ENCODE assay signal across 8 cellular contexts in genomic region chr20:48919882-48920526, GRCh38. TPM values are rescaled to one million over a fixed set of nuclear protein-coding genes. Genes with fewer than 3 reads are reported as not detected.
DNase-seq lines count a peak whose midpoint lies in the region; ATAC-seq and TF ChIP-seq lines count a peak whose summit lies in the region.

No MANE protein-coding gene starts in this region.

- no peaks in the 10 kb centered on the region for H3K9me3 Mint-ChIP-seq in CD8-positive, alpha-beta T cell
- no peaks in the 10 kb centered on the region for H3K9me3 Mint-ChIP-seq in IgD-negative memory B cell
- H3K9me3 Mint-ChIP-seq in activated naive CD8-positive, alpha-beta T cell treated with anti-CD3 and anti-CD28 coated beads for 36 hours, result no peaks in the 10 kb centered on the region
- H3K9me3 Mint-ChIP-seq in naive thymus-derived CD4-positive, alpha-beta T cell, result no peaks in the 10 kb centered on the region

- DNase-seq in CD8-positive, alpha-beta T cell, result no peak
- DNase-seq in activated naive CD8-positive, alpha-beta T cell treated with anti-CD3 and anti-CD28 coated beads for 36 hours, result no peak
- no peak for DNase-seq in naive thymus-derived CD4-positive, alpha-beta T cell
- DNase-seq in T-helper 9 cell (no peak), NCI-H1694 (lab: John Stamatoyannopoulos, UW) (no peak)
- no peak for DNase-seq in stimulated activated CD4-positive, alpha-beta T cell treated with anti-CD3 and anti-CD28 coated beads, Interleukin-4, amount 100 ng/mL, for 4 hours

- peaks cover 40% of the 10 kb centered on the region for H3K4me1 Mint-ChIP-seq in CD8-positive, alpha-beta T cell (ENCODE audit: low read depth)
- peaks cover 18 to 26% (median 26%) of the 10 kb centered on the region in 3 donors for H3K4me1 Mint-ChIP-seq in IgD-negative memory B cell
- peaks cover 35% of the 10 kb centered on the region for H3K4me1 Mint-ChIP-seq in activated naive CD8-positive, alpha-beta T cell treated with anti-CD3 and anti-CD28 coated beads for 36 hours
- peaks cover 36 to 50% (median 44%) of the 10 kb centered on the region in 7 donors for H3K4me1 Mint-ChIP-seq in naive thymus-derived CD4-positive, alpha-beta T cell

- intact Hi-C loops in CD8-positive, alpha-beta T cell (cut with DNase I, micrococcal nuclease), result loop anchor here (5.0 to 10.0 kb wide), 4 partner anchors 127 to 1565 kb away; partner anchors contain the start of genes CSE1L (in 1 of the 2) and ZMYND8 (in 1 of the 2)
- intact Hi-C loops in naive thymus-derived CD4-positive, alpha-beta T cell (cut with micrococcal nuclease), result loop anchor here (2.0 to 10.0 kb wide), 6 partner anchors 91 to 1015 kb away; partner anchors contain the start of genes DDX27 (in 1 of the 2), PREX1 (in 1 of the 2) and RNF114 (in 1 of the 2)

- peaks cover 6% of the 10 kb centered on the region for H3K36me3 Mint-ChIP-seq in CD8-positive, alpha-beta T cell
- no peaks in the 10 kb centered on the region for H3K36me3 Mint-ChIP-seq in IgD-negative memory B cell
- H3K36me3 Mint-ChIP-seq in activated naive CD8-positive, alpha-beta T cell treated with anti-CD3 and anti-CD28 coated beads for 36 hours, result peaks cover 4% of the 10 kb centered on the region
- H3K36me3 Mint-ChIP-seq in naive thymus-derived CD4-positive, alpha-beta T cell, result peaks cover 0 to 2% (median 0%) of the 10 kb centered on the region in 5 donors

- ATAC-seq in CD8-positive, alpha-beta T cell, result no peak
- ATAC-seq in naive thymus-derived CD4-positive, alpha-beta T cell, result peak; percentile 28
- no peak for ATAC-seq in GM18498 (IDR thresholded peaks at IDR 0.05; ENCODE audit: unreplicated experiment)

- CTCF ChIA-PET in CD8-positive, alpha-beta T cell (lab: Charles Lee), result interaction anchor here (1.8 kb wide), 2 partner anchors 15 to 262 kb away, joined by 4 to 5 read pairs; no protein-coding TSS in a partner anchor
- CTCF ChIA-PET in naive thymus-derived CD4-positive, alpha-beta T cell (lab: Charles Lee), result no interaction called here

- TF ChIP-seq CTCF in CD8-positive, alpha-beta T cell (IDR thresholded peaks at IDR 0.05), result no peak

- H3K4me1 ChIP-seq in CD8-positive, alpha-beta T cell (ENCODE audit: insufficient read depth, low read length), result peaks cover 28% of the 10 kb centered on the region
- peaks cover 20 to 21% of the 10 kb centered on the region in 2 donors for H3K4me1 ChIP-seq in naive thymus-derived CD4-positive, alpha-beta T cell (ENCODE audit: control insufficient read depth in 2 of 2, insufficient read depth in 2 of 2, low read length in 2 of 2)

- no peaks in the 10 kb centered on the region for H3K27me3 Mint-ChIP-seq in CD8-positive, alpha-beta T cell (ENCODE audit: low read depth)
- no peaks in the 10 kb centered on the region for H3K27me3 Mint-ChIP-seq in IgD-negative memory B cell
- H3K27me3 Mint-ChIP-seq in activated naive CD8-positive, alpha-beta T cell treated with anti-CD3 and anti-CD28 coated beads for 36 hours, result no peaks in the 10 kb centered on the region
- peaks cover 0 to 12% (median 0%) of the 10 kb centered on the region in 5 donors for H3K27me3 Mint-ChIP-seq in naive thymus-derived CD4-positive, alpha-beta T cell

- POLR2A ChIA-PET in CD8-positive, alpha-beta T cell (lab: Charles Lee), result no interaction called here
- POLR2A ChIA-PET in naive thymus-derived CD4-positive, alpha-beta T cell (lab: Charles Lee), result no interaction called here

- no peaks in the 10 kb centered on the region for H3K27me3 ChIP-seq in CD8-positive, alpha-beta T cell (ENCODE audit: insufficient read depth, low read length)
- H3K27me3 ChIP-seq in naive thymus-derived CD4-positive, alpha-beta T cell (ENCODE audit: control insufficient read depth in 2 of 2, insufficient read depth in 2 of 2, low read length in 2 of 2), result no peaks in the 10 kb centered on the region

- H3K4me3 ChIP-seq in CD8-positive, alpha-beta T cell (ENCODE audit: low read depth, low read length), result no peak overlapping the region
- peak overlapping the region; percentile 99 for H3K4me3 ChIP-seq in naive thymus-derived CD4-positive, alpha-beta T cell (ENCODE audit: low read length)

- no peak overlapping the region for H3K27ac ChIP-seq in CD8-positive, alpha-beta T cell (ENCODE audit: low read depth, low read length)
- peak overlapping the region; percentile 87 for H3K27ac ChIP-seq in naive thymus-derived CD4-positive, alpha-beta T cell (ENCODE audit: low read depth, low read length)

- H3K27ac Mint-ChIP-seq in CD8-positive, alpha-beta T cell, result peak overlapping the region; percentile 94
- peak overlapping the region; percentile 86 to 97 (median 96) for H3K27ac Mint-ChIP-seq in IgD-negative memory B cell
- H3K27ac Mint-ChIP-seq in activated naive CD8-positive, alpha-beta T cell treated with anti-CD3 and anti-CD28 coated beads for 36 hours, result peak overlapping the region; percentile 96
- H3K27ac Mint-ChIP-seq in naive thymus-derived CD4-positive, alpha-beta T cell, result peak overlapping the region; percentile 66 to 99 (median 96)

- H3K36me3 ChIP-seq in CD8-positive, alpha-beta T cell (ENCODE audit: insufficient read depth, low read length), result no peaks in the 10 kb centered on the region
- peaks cover 0 to 6% (median 0%) of the 10 kb centered on the region in 3 experiments for H3K36me3 ChIP-seq in naive thymus-derived CD4-positive, alpha-beta T cell (ENCODE audit: control insufficient read depth in 2 of 3, insufficient read depth in 3 of 3, low read length in 3 of 3)

- H3K9me3 ChIP-seq in CD8-positive, alpha-beta T cell (ENCODE audit: low read length), result no peaks in the 10 kb centered on the region
- no peaks in the 10 kb centered on the region for H3K9me3 ChIP-seq in naive thymus-derived CD4-positive, alpha-beta T cell (ENCODE audit: control insufficient read depth in 2 of 3, low read length in 3 of 3)

- H3K4me3 Mint-ChIP-seq in CD8-positive, alpha-beta T cell, result peak overlapping the region; percentile 93
- H3K4me3 Mint-ChIP-seq in IgD-negative memory B cell, result peak overlapping the region; percentile 83 to 96 (median 92)
- peak overlapping the region; percentile 97 for H3K4me3 Mint-ChIP-seq in activated naive CD8-positive, alpha-beta T cell treated with anti-CD3 and anti-CD28 coated beads for 36 hours
- peak overlapping the region; percentile 91 to 100 (median 97) for H3K4me3 Mint-ChIP-seq in naive thymus-derived CD4-positive, alpha-beta T cell

RNA-seq across cellular contexts. Expression of gene ARFGEF2, which starts 1.5 kb away (rescaled TPM):
- 10 to 100 TPM; 25.7 to 26.7 TPM for total RNA-seq in CD8-positive, alpha-beta T cell
- 8.5 TPM for polyA plus RNA-seq in IgD-negative memory B cell
- total RNA-seq in activated naive CD8-positive, alpha-beta T cell treated with anti-CD3 and anti-CD28 coated beads for 36 hours, result 10 to 100 TPM; 30.4 to 30.8 TPM
- total RNA-seq in naive thymus-derived CD4-positive, alpha-beta T cell, result 10 to 100 TPM; 24.2 to 33.5 (median 30.1) TPM
- polyA plus RNA-seq in naive thymus-derived CD4-positive, alpha-beta T cell, result 10 to 100 TPM; 10.1 to 12.0 TPM
